ENCODE assay signal across 1 cellular context in genomic region chr1:22543679-22544078, GRCh38.
A peak's percentile ranks its signal among the peaks of the same experiment; 100 is the strongest.
TF ChIP-seq lines count a peak whose summit lies in the region.

No MANE protein-coding gene starts in this region.

TF ChIP-seq in HepG2, 621 proteins besides CTCF, POLR2A, EP300 and RAD21 (continued from another document and continues in another):
- TF ChIP-seq ATF6 (CRISPR knock-in tag; conservative IDR thresholded peaks at IDR 0.05) (no peak), TBX3 (IDR thresholded peaks at IDR 0.05; ENCODE audit: borderline replicate concordance) (peak; percentile 46; the same call in 1 of the 2 replicates), PRDM15 (CRISPR knock-in tag; IDR thresholded peaks at IDR 0.05) (no peak), ZNF572 (CRISPR knock-in tag; IDR thresholded peaks at IDR 0.05) (no peak), ESRRA (CRISPR knock-in tag; IDR thresholded peaks at IDR 0.05; ENCODE audit: low read depth) (0 out of 2 replicates have a peak, but pooled peaks have one; percentile 29), MNT (IDR thresholded peaks at IDR 0.05) (no peak), ZNF317 (CRISPR knock-in tag; IDR thresholded peaks at IDR 0.05) (no peak), KDM1A (CRISPR knock-in tag; IDR thresholded peaks at IDR 0.05) (peak; percentile 70; the same call in 1 of the 2 replicates), MYPOP (CRISPR knock-in tag; IDR thresholded peaks at IDR 0.05) (no peak), MAX (IDR thresholded peaks at IDR 0.05) (peak; percentile 25; the same call in 1 of the 2 replicates), ZNF350 (CRISPR knock-in tag; IDR thresholded peaks at IDR 0.05; ENCODE audit: borderline replicate concordance, low read depth) (no peak), NFKB2 (CRISPR knock-in tag; IDR thresholded peaks at IDR 0.05; ENCODE audit: borderline replicate concordance) (no peak), ZNF33A (CRISPR knock-in tag; IDR thresholded peaks at IDR 0.05; ENCODE audit: borderline replicate concordance) (no peak), SALL1 (CRISPR knock-in tag; IDR thresholded peaks at IDR 0.05) (peak; percentile 29; the same call in 1 of the 2 replicates), ZNF788 (CRISPR knock-in tag; IDR thresholded peaks at IDR 0.05; ENCODE audit: borderline replicate concordance) (peak; percentile 50; the same call in 1 of the 2 replicates), ZNF264 (CRISPR knock-in tag; IDR thresholded peaks at IDR 0.05) (no peak), ZNF549 (CRISPR knock-in tag; IDR thresholded peaks at IDR 0.05) (no peak), NFE2L2 (IDR thresholded peaks at IDR 0.05; ENCODE audit: low read length) (0 out of 2 replicates have a peak, but pooled peaks have one; percentile 20), ETV5 (CRISPR knock-in tag; IDR thresholded peaks at IDR 0.05; ENCODE audit: borderline replicate concordance) (peak; percentile 15; the same call in 1 of the 2 replicates), ZNF660 (CRISPR knock-in tag; IDR thresholded peaks at IDR 0.05; ENCODE audit: borderline replicate concordance, low read depth) (no peak), SAP130 (CRISPR knock-in tag; IDR thresholded peaks at IDR 0.05; ENCODE audit: low read depth) (0 out of 2 replicates have a peak, but pooled peaks have one; percentile 14), TRIM22 (IDR thresholded peaks at IDR 0.05) (no peak), RARA (CRISPR knock-in tag; IDR thresholded peaks at IDR 0.05) (peak; percentile 50; the same call in 1 of the 2 replicates), GLMP (CRISPR knock-in tag; IDR thresholded peaks at IDR 0.05; ENCODE audit: borderline replicate concordance) (no peak), PITX1 (CRISPR knock-in tag; IDR thresholded peaks at IDR 0.05) (no peak), TBX2 (CRISPR knock-in tag; IDR thresholded peaks at IDR 0.05; ENCODE audit: borderline replicate concordance) (peak; percentile 42; the same call in 1 of the 2 replicates), JUN (CRISPR knock-in tag; IDR thresholded peaks at IDR 0.05) (peak; percentile 54; the same call in 1 of the 2 replicates), BHLHE40 (IDR thresholded peaks at IDR 0.05; ENCODE audit: low read length) (peak; percentile 76), ZNF687 (CRISPR knock-in tag; IDR thresholded peaks at IDR 0.05) (peak; percentile 47), DNMT1 (CRISPR knock-in tag; IDR thresholded peaks at IDR 0.05) (no peak), ZC3H4 (CRISPR knock-in tag; IDR thresholded peaks at IDR 0.05; ENCODE audit: borderline replicate concordance) (no peak), SOX5 (CRISPR knock-in tag; IDR thresholded peaks at IDR 0.05; ENCODE audit: borderline replicate concordance) (no peak), ZBTB21 (CRISPR knock-in tag; IDR thresholded peaks at IDR 0.05) (no peak), CCAR2 (optimal IDR thresholded peaks at IDR 0.05; ENCODE audit: low read depth, low read length) (no peak), ZSCAN25 (CRISPR knock-in tag; IDR thresholded peaks at IDR 0.05) (0 out of 2 replicates have a peak, but pooled peaks have one; percentile 22), ZFP36 (IDR thresholded peaks at IDR 0.05; ENCODE audit: borderline replicate concordance, low read depth, low read length, partially characterized antibody) (peak; percentile 98), SUZ12 (IDR thresholded peaks at IDR 0.05; ENCODE audit: low read depth, low read length) (no peak), ZNF629 (CRISPR knock-in tag; conservative IDR thresholded peaks at IDR 0.05) (0 out of 2 replicates have a peak, but pooled peaks have one; percentile 10), MLX (CRISPR knock-in tag; IDR thresholded peaks at IDR 0.05) (0 out of 2 replicates have a peak, but pooled peaks have one; percentile 34), MEF2D (CRISPR knock-in tag; IDR thresholded peaks at IDR 0.05) (no peak), ZNF619 (CRISPR knock-in tag; IDR thresholded peaks at IDR 0.05) (no peak), ZNF446 (CRISPR knock-in tag; IDR thresholded peaks at IDR 0.05) (no peak), ZMYM3 (CRISPR knock-in tag; IDR thresholded peaks at IDR 0.05) (peak; percentile 97), BCLAF1 (IDR thresholded peaks at IDR 0.05) (no peak), RXRA (CRISPR knock-in tag; IDR thresholded peaks at IDR 0.05) (peak; percentile 20; the same call in 1 of the 2 replicates)
